In the genomic region with DNA sequence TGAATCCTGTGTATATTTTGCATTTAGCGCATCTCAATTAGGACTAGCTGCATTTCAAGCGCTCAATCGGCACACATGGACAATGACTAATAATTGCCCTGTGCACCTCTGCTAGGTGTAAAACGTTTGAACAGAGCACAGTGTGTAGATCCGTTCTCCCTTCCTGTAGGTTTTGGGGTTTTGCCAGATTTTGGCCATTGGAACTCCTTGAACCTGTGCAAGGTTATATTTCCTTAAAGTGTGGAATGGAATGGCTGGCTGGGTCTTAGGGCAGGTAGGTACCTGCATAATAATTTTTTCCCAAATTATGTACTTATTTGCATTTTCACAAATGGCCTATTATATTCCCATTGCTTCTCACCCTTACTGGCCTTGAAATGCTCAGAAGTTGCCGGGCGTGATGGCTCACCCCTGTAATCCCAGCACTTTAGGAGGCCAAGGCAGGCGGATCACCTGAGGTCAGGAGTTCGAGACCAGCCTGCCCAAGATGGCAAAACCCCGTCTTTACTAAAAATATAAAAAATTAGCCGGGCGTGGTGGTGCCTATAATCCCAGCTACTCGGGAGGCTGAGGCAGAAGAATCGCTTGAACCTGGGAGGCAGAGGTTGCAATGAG, we compare ENCODE assay signal across 9 cellular contexts. TPM values are rescaled to one million over a fixed set of nuclear protein-coding genes. Genes with fewer than 3 reads are reported as not detected.
DNase-seq lines count a peak whose midpoint lies in the region; ATAC-seq, FAIRE-seq and TF ChIP-seq lines count a peak whose summit lies in the region.
"Had no signal": no experiment of that assay in that cellular context is flagged by ENCODE, and none has a peak within 500 bp of the region (broad histone marks: within the 10 kb centered on the region; RNA-seq: fewer than 3 reads in every experiment).

No MANE protein-coding gene starts in this region.

- no peaks in the 10 kb centered on the region for H3K9me1 ChIP-seq in endothelial cell of umbilical vein (replicated peaks; ENCODE audit: control insufficient read depth, extremely low read depth, insufficient read depth, low read length)

- H3K4me2 ChIP-seq in PC-3 (ENCODE audit: low read length) (no peak overlapping the region), endothelial cell of umbilical vein (ENCODE audit: insufficient read depth, low read length) (peak overlapping the region; percentile 14), parathyroid adenoma (ENCODE audit: low read length) (peak overlapping the region; percentile 72)

- H2AFZ ChIP-seq in PC-3 (ENCODE audit: low read length), result no peak overlapping the region
- no peak overlapping the region for H2AFZ ChIP-seq in endothelial cell of umbilical vein (ENCODE audit: low read depth, low read length)
- H2AFZ ChIP-seq in parathyroid adenoma, result peak overlapping the region; percentile 10

- H3K79me2 ChIP-seq in PC-3 (ENCODE audit: low read length), result no peaks in the 10 kb centered on the region
- no peaks in the 10 kb centered on the region for H3K79me2 ChIP-seq in endothelial cell of umbilical vein (ENCODE audit: control insufficient read depth, insufficient read depth, low read length)
- no peaks in the 10 kb centered on the region for H3K79me2 ChIP-seq in parathyroid adenoma

- H3K4me1 ChIP-seq in PC-3 (ENCODE audit: insufficient read depth, low read length) (no peaks in the 10 kb centered on the region; the same call in 1 of the 2 replicates), endothelial cell of umbilical vein (ENCODE audit: control insufficient read depth, extremely low read depth, insufficient read depth, low read length) (peaks cover 9% of the 10 kb centered on the region), parathyroid adenoma (no peaks in the 10 kb centered on the region)

- no peak for TF ChIP-seq CTCF in PC-3 (conservative IDR thresholded peaks at IDR 0.05; ENCODE audit: low read depth, low read length)
- no peak for TF ChIP-seq CTCF in endothelial cell of umbilical vein (IDR thresholded peaks at IDR 0.05; ENCODE audit: extremely low read depth in 1 of 2, insufficient read depth in 1 of 2, low read depth in 1 of 2, low read length in 2 of 2)
- no peak for TF ChIP-seq CTCF in parathyroid adenoma (IDR thresholded peaks at IDR 0.05)

- no peaks in the 10 kb centered on the region for H3K9me2 ChIP-seq in PC-3 (replicated peaks; ENCODE audit: low read length)

- H3K27me3 ChIP-seq in PC-3 (ENCODE audit: low read length) (no peaks in the 10 kb centered on the region), endothelial cell of umbilical vein (ENCODE audit: control insufficient read depth in 2 of 2, insufficient read depth in 2 of 2, low read length in 2 of 2) (peaks cover 0 to 2% of the 10 kb centered on the region in 2 experiments), parathyroid adenoma (ENCODE audit: control insufficient read depth, insufficient read depth, low read length) (no peaks in the 10 kb centered on the region)

- no peak for ATAC-seq in PC-3
- ATAC-seq in GM21529 (IDR thresholded peaks at IDR 0.05; ENCODE audit: unreplicated experiment), result no peak

- H3K27ac ChIP-seq in PC-3 (ENCODE audit: low read length) (peak overlapping the region; percentile 6; the same call in 1 of the 2 replicates), endothelial cell of umbilical vein (ENCODE audit: insufficient read depth, low read depth, low read length) (no peak overlapping the region), parathyroid adenoma (peak overlapping the region; percentile 92)

- H3F3A ChIP-seq in PC-3 (ENCODE audit: low read length, unreplicated experiment), result peaks cover 4% of the 10 kb centered on the region

- no peak overlapping the region for H3K4me3 ChIP-seq in PC-3 (ENCODE audit: low read length)
- H3K4me3 ChIP-seq in endothelial cell of umbilical vein (replicated peaks in 1 of 3; ENCODE audit: insufficient read depth in 1 of 3, low read depth in 1 of 3, low read length in 3 of 3), result no peak overlapping the region
- peak overlapping the region; percentile 71 for H3K4me3 ChIP-seq in parathyroid adenoma (ENCODE audit: low read depth, low read length)

- no peaks in the 10 kb centered on the region for H4K20me1 ChIP-seq in PC-3 (ENCODE audit: low read length)
- no peaks in the 10 kb centered on the region for H4K20me1 ChIP-seq in endothelial cell of umbilical vein (replicated peaks; ENCODE audit: control insufficient read depth, extremely low read depth, insufficient read depth, low read length)

- no peaks in the 10 kb centered on the region for H3K9me3 ChIP-seq in PC-3 (ENCODE audit: low read length)
- H3K9me3 ChIP-seq in endothelial cell of umbilical vein (replicated peaks; ENCODE audit: control insufficient read depth, insufficient read depth, low read length), result no peaks in the 10 kb centered on the region
- H3K9me3 ChIP-seq in parathyroid adenoma (ENCODE audit: control insufficient read depth, low read length), result no peaks in the 10 kb centered on the region

- CTCF ChIA-PET in PC-3 (lab: Charles Lee) (interaction anchor here (0.6 kb wide), 2 partner anchors 92 to 132 kb away, joined by 4 to 11 read pairs; no protein-coding TSS in a partner anchor), endothelial cell of umbilical vein (lab: Charles Lee) (interaction anchor here (0.6 to 2.1 kb wide), 9 partner anchors 7 to 120 kb away, joined by 3 to 14 read pairs (median 4); partner anchors contain the start of genes CLPX and PARP16)

- DNase-seq in DMS 273 (lab: John Stamatoyannopoulos, UW; ENCODE audit: unreplicated experiment), result peak; percentile 99
- no peak for DNase-seq in DMS 273 treated with DMSO at 0.1 percent for 48 hours (lab: John Stamatoyannopoulos, UW)
- DNase-seq in PC-3, result no peak
- DNase-seq in endothelial cell of umbilical vein (ENCODE audit: low read depth, low spot score), result no peak
- DNase-seq in mesenteric fat pad (ENCODE audit: low spot score), result no peak
- no peak for DNase-seq in NCI-H82 (lab: John Stamatoyannopoulos, UW)

- no peak for FAIRE-seq in endothelial cell of umbilical vein (lab: Jason Lieb, UNC)

- dilution Hi-C loops in endothelial cell of umbilical vein (cut with MboI; ENCODE audit: extremely low pct_ligation_motif_present, low sequenced_read_pairs), result no loop called here

- H3K36me3 ChIP-seq in PC-3 (ENCODE audit: low read depth, low read length) (no peaks in the 10 kb centered on the region), endothelial cell of umbilical vein (ENCODE audit: control insufficient read depth in 2 of 2, extremely low read depth in 1 of 2, insufficient read depth in 2 of 2, low read length in 2 of 2) (no peaks in the 10 kb centered on the region), parathyroid adenoma (ENCODE audit: control insufficient read depth, insufficient read depth, low read length) (no peaks in the 10 kb centered on the region)

- BruUV-seq in PC-3 (replicated peaks; lab: Mats Ljungman, UMichigan) (no TSS peak), endothelial cell of umbilical vein (replicated peaks; lab: Mats Ljungman, UMichigan) (no TSS peak)

- H3K9ac ChIP-seq in PC-3 (ENCODE audit: low read length) (no peak overlapping the region), endothelial cell of umbilical vein (replicated peaks; ENCODE audit: extremely low read depth, insufficient read depth, low read length) (no peak overlapping the region), parathyroid adenoma (no peak overlapping the region)

- TF ChIP-seq POLR2A in endothelial cell of umbilical vein (IDR thresholded peaks at IDR 0.05; ENCODE audit: low read depth, low read length), result no peak

- intact Hi-C loops in PC-3 (cut with micrococcal nuclease), result loop anchor here (2.0 kb wide), 1 partner anchor 120 kb away; the partner anchor contains the start of gene CLPX
- intact Hi-C loops in endothelial cell of umbilical vein (cut with micrococcal nuclease), result loop anchor here (2.0 kb wide), 1 partner anchor 120 kb away; the partner anchor contains the start of gene CLPX

- POLR2A ChIA-PET in PC-3 (lab: Charles Lee; ENCODE audit: unreplicated experiment) (interaction anchor here (0.6 to 1.3 kb wide), 9 partner anchors 16 to 1558 kb away, joined by 3 to 17 read pairs (median 4); partner anchors contain the start of genes CLPX and PARP16), endothelial cell of umbilical vein (lab: Charles Lee) (interaction anchor here (0.6 to 1.9 kb wide), 29 partner anchors 10 to 987 kb away, joined by 3 to 39 read pairs (median 4); partner anchors contain the start of genes CLPX, PARP16, PLEKHO2 and UBAP1L)

TF ChIP-seq in endothelial cell of umbilical vein, 7 proteins besides CTCF, POLR2A, EP300 and RAD21:
- TF ChIP-seq GATA2 (IDR thresholded peaks at IDR 0.05; ENCODE audit: insufficient read depth, insufficient read length, low read depth, low read length) (no peak), JUN (IDR thresholded peaks at IDR 0.05; ENCODE audit: borderline replicate concordance, insufficient read depth, insufficient read length, low read depth) (peak; percentile 36)

RNA-seq across cellular contexts. Expression of gene RNU5B-1, which starts 0.8 kb away (rescaled TPM):
- total RNA-seq in PC-3 (2014; rRNA removed), result not detected in 2 replicates
- total RNA-seq in endothelial cell of umbilical vein, result not detected in 2 replicates
- polyA plus RNA-seq in endothelial cell of umbilical vein, result not detected in 2 replicates
- not detected in 2 replicates for polyA plus RNA-seq in endothelial cell of umbilical vein (2011; cell fraction: cytosol; rRNA removed)
- under 0.01 TPM in 1 of 2 replicates, not detected in the other for polyA plus RNA-seq in endothelial cell of umbilical vein (2011; cell fraction: nucleus; rRNA removed)
- under 0.01 TPM in 1 of 2 replicates, not detected in the other for polyA plus RNA-seq in endothelial cell of umbilical vein (2012)
- polyA minus RNA-seq in endothelial cell of umbilical vein, result under 0.01 TPM in 2 replicates
- polyA minus RNA-seq in endothelial cell of umbilical vein (2011; cell fraction: cytosol; rRNA and poly(A)+ RNA removed), result 2,482 TPM
- polyA minus RNA-seq in endothelial cell of umbilical vein (2011; cell fraction: nucleus; rRNA and poly(A)+ RNA removed), result under 0.01 TPM in 2 replicates
- total RNA-seq in mesenteric fat pad, result 29.8 TPM
- total RNA-seq: T-helper 2 cell treated with Interferon-gamma antibody and Interleukin-4, amounts not matched to agents 100 ng/mL and 5 ng/mL, for 36 hours had no signal

RNA-seq across cellular contexts. Expression of gene RNU5A-1, which starts 9.4 kb away (rescaled TPM):
- not detected in 2 replicates for total RNA-seq in PC-3 (2014; rRNA removed)
- not detected in 2 replicates for total RNA-seq in endothelial cell of umbilical vein
- not detected in 2 replicates for polyA plus RNA-seq in endothelial cell of umbilical vein
- not detected in 2 replicates for polyA plus RNA-seq in endothelial cell of umbilical vein (2011; cell fraction: cytosol; rRNA removed)
- polyA plus RNA-seq in endothelial cell of umbilical vein (2011; cell fraction: nucleus; rRNA removed), result not detected in 2 replicates
- not detected in 2 replicates for polyA plus RNA-seq in endothelial cell of umbilical vein (2012)
- under 0.01 TPM in 1 of 2 replicates, not detected in the other for polyA minus RNA-seq in endothelial cell of umbilical vein
- polyA minus RNA-seq in endothelial cell of umbilical vein (2011; cell fraction: cytosol; rRNA and poly(A)+ RNA removed), result 512 TPM
- under 0.01 TPM in 2 replicates for polyA minus RNA-seq in endothelial cell of umbilical vein (2011; cell fraction: nucleus; rRNA and poly(A)+ RNA removed)
- total RNA-seq in mesenteric fat pad, result not detected
- total RNA-seq: T-helper 2 cell treated with Interferon-gamma antibody and Interleukin-4, amounts not matched to agents 100 ng/mL and 5 ng/mL, for 36 hours had no signal

RNA-seq across cellular contexts. Expression of gene PARP16, which starts 18.6 kb away (rescaled TPM):
- total RNA-seq in PC-3 (2014; rRNA removed) (6.4 and 11.0 TPM in 2 replicates), endothelial cell of umbilical vein (6.0 and 6.3 TPM in 2 replicates), mesenteric fat pad (6.0 TPM)
- 3.9 and 4.4 TPM in 2 replicates for polyA plus RNA-seq in endothelial cell of umbilical vein
- polyA plus RNA-seq in endothelial cell of umbilical vein (2011; cell fraction: cytosol; rRNA removed), result 4.8 and 5.6 TPM in 2 replicates
- 3.7 and 4.6 TPM in 2 replicates for polyA plus RNA-seq in endothelial cell of umbilical vein (2011; cell fraction: nucleus; rRNA removed)
- polyA plus RNA-seq in endothelial cell of umbilical vein (2012), result 4.8 and 5.4 TPM in 2 replicates
- 3.5 and 4.1 TPM in 2 replicates for polyA minus RNA-seq in endothelial cell of umbilical vein
- 12.3 TPM for polyA minus RNA-seq in endothelial cell of umbilical vein (2011; cell fraction: cytosol; rRNA and poly(A)+ RNA removed)
- polyA minus RNA-seq in endothelial cell of umbilical vein (2011; cell fraction: nucleus; rRNA and poly(A)+ RNA removed), result 1.1 and 1.8 TPM in 2 replicates
